Comparison of ENCODE assay signal across 8 cellular contexts in the genomic region with DNA sequence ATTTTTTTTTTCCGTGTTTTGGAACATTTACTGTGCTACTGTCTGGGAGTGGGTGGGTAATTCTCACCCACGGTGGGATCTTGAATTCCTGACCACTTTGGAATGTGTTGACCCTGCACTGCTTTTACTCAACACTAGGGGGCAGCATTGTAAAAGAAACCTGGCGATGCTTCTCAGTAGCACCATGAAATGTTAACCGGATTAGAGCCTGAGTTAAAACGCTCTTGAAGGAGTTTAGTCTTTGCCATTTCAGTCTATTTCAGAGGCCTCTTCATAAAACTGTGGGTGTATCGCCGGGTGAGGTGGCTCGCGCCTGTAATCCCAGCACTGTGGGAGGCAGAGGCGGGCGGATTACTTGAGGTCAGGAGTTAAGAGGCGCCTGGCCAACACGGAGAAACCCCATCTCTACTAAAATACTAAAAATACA.
A peak's percentile ranks its signal among the peaks of the same experiment; 100 is the strongest.
DNase-seq lines count a peak whose midpoint lies in the region; ATAC-seq and TF ChIP-seq lines count a peak whose summit lies in the region.

No MANE protein-coding gene starts in this region.

- peaks cover 0 to 11% (median 1%) of the 10 kb centered on the region in 4 donors for H3K27me3 ChIP-seq in liver (ENCODE audit: control insufficient read depth in 4 of 4, insufficient read depth in 4 of 4, low read length in 3 of 4)

- no peak overlapping the region for H3K27ac Mint-ChIP-seq in HFFc6
- no peak overlapping the region for H3K27ac Mint-ChIP-seq in activated CD4-positive, alpha-beta T cell treated with anti-CD3 and anti-CD28 coated beads, Interleukin-2, amount 10 ng/mL, durations not matched to agents 24 days and 14 days

- DNase-seq in Caki2 (ENCODE audit: low read depth) = peak; percentile 35
- DNase-seq in HFFc6 = peak; percentile 64
- DNase-seq in NCI-H524 (lab: John Stamatoyannopoulos, UW) = peak; percentile 86 to 90
- DNase-seq in activated CD4-positive, alpha-beta T cell treated with anti-CD3 and anti-CD28 coated beads, Interleukin-2, amount 10 ng/mL, durations not matched to agents 24 days and 14 days = peak; percentile 89
- DNase-seq in coronary artery (ENCODE audit: low spot score) = no peak
- DNase-seq in stimulated activated CD4-positive, alpha-beta T cell treated with anti-CD3 and anti-CD28 coated beads, TNF-alpha, amount 100 ng/mL, for 48 hours (ENCODE audit: low read depth in 3 of 3) = peak; percentile 10 to 40 (median 16)

- no peak overlapping the region for H3K4me3 Mint-ChIP-seq in HFFc6
- H3K4me3 Mint-ChIP-seq in activated CD4-positive, alpha-beta T cell treated with anti-CD3 and anti-CD28 coated beads, Interleukin-2, amount 10 ng/mL, durations not matched to agents 24 days and 14 days = no peak overlapping the region

- H3K27ac ChIP-seq in coronary artery (no peak overlapping the region), liver (ENCODE audit: low read depth in 1 of 2, low read length in 2 of 2) (no peak overlapping the region)

- H3K4me1 ChIP-seq in liver (ENCODE audit: control insufficient read depth in 4 of 4, insufficient read depth in 4 of 4, low read length in 3 of 4) = no peaks in the 10 kb centered on the region

- H3K36me3 ChIP-seq in liver (ENCODE audit: control insufficient read depth in 4 of 4, insufficient read depth in 3 of 4, low read depth in 1 of 4, low read length in 3 of 4) = no peaks in the 10 kb centered on the region

- H3K9me3 ChIP-seq in liver (ENCODE audit: control insufficient read depth in 4 of 4, low read length in 3 of 4) = no peaks in the 10 kb centered on the region

- no peak for ATAC-seq in HG03045 (IDR thresholded peaks at IDR 0.05; ENCODE audit: unreplicated experiment)

- H3K4me3 ChIP-seq in coronary artery = no peak overlapping the region
- H3K4me3 ChIP-seq in liver (ENCODE audit: low read depth in 1 of 3, low read length in 3 of 3) = no peak overlapping the region

- in situ Hi-C loops in Caki2 (cut with HindIII; ENCODE audit: low pct_unique_long_range_greater_than_20kb, low sequenced_read_pairs) = no loop called here

- H3K9me3 Mint-ChIP-seq in HFFc6 = no peaks in the 10 kb centered on the region
- no peaks in the 10 kb centered on the region for H3K9me3 Mint-ChIP-seq in activated CD4-positive, alpha-beta T cell treated with anti-CD3 and anti-CD28 coated beads, Interleukin-2, amount 10 ng/mL, durations not matched to agents 24 days and 14 days

- TF ChIP-seq CTCF in HFFc6 (IDR thresholded peaks at IDR 0.05) (peak; percentile 99), coronary artery (IDR thresholded peaks at IDR 0.05) (peak; percentile 89), liver (IDR thresholded peaks at IDR 0.05; ENCODE audit: low read depth, low read length, missing input control) (peak; percentile 94)

- no peaks in the 10 kb centered on the region; the same call in 1 of the 2 replicates for H3K27me3 Mint-ChIP-seq in HFFc6 (ENCODE audit: insufficient read depth)
- H3K27me3 Mint-ChIP-seq in activated CD4-positive, alpha-beta T cell treated with anti-CD3 and anti-CD28 coated beads, Interleukin-2, amount 10 ng/mL, durations not matched to agents 24 days and 14 days = peaks cover 22% of the 10 kb centered on the region

- peak; percentile 95 to 96 for TF ChIP-seq RAD21 in liver (IDR thresholded peaks at IDR 0.05)

- H3K4me1 Mint-ChIP-seq in HFFc6 (ENCODE audit: low read depth) = peaks cover 53% of the 10 kb centered on the region
- H3K4me1 Mint-ChIP-seq in activated CD4-positive, alpha-beta T cell treated with anti-CD3 and anti-CD28 coated beads, Interleukin-2, amount 10 ng/mL, durations not matched to agents 24 days and 14 days = no peaks in the 10 kb centered on the region

- no peaks in the 10 kb centered on the region for H3K36me3 Mint-ChIP-seq in HFFc6 (ENCODE audit: low read depth)
- H3K36me3 Mint-ChIP-seq in activated CD4-positive, alpha-beta T cell treated with anti-CD3 and anti-CD28 coated beads, Interleukin-2, amount 10 ng/mL, durations not matched to agents 24 days and 14 days (ENCODE audit: low read depth) = no peaks in the 10 kb centered on the region

- intact Hi-C loops in activated CD4-positive, alpha-beta T cell treated with anti-CD3 and anti-CD28 coated beads, Interleukin-2, amount 10 ng/mL, durations not matched to agents 24 days and 14 days (cut with micrococcal nuclease) = loop anchor here (1.0 kb wide), 1 partner anchor 113 kb away; no protein-coding TSS in a partner anchor

- WGBS in liver = 32% methylated on average over 13 of the region's 13 CpGs

- H3K9ac ChIP-seq in liver (ENCODE audit: low read depth in 1 of 2, low read length in 2 of 2) = no peak overlapping the region

TF ChIP-seq in liver, 16 proteins besides CTCF, POLR2A, EP300 and RAD21:
- no peak for TF ChIP-seq YY1 (IDR thresholded peaks at IDR 0.05)
- TF ChIP-seq RXRA (IDR thresholded peaks at IDR 0.05) = peak in 1 of 2 donors; percentile 47
- peak; percentile 45 for TF ChIP-seq NR2F2 (IDR thresholded peaks at IDR 0.05)
- no peak for TF ChIP-seq GABPA (IDR thresholded peaks at IDR 0.05 in 1 of 2, conservative IDR thresholded peaks at IDR 0.05 in 1 of 2)
